In the genomic region with DNA sequence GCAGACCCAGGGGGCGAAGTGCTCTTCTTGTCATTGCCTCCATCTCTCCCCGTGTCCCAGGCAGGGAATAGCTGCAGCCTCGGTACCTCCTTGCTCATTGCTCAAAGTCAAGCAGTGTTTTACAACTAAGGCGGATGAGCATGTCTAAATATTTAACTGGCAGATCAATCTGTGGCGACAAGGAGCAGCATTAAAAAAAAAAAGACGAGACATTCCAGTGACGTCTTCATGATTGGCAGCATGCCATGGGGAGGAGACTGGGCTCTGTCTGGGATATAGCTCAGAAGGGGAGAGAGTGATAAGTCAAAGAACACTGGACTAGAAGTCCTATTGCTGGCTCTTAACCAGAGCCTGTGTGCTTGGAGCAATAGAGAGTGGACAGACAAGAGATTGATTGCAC, we compare ENCODE assay signal across 14 cellular contexts.
DNase-seq lines count a peak whose midpoint lies in the region; ATAC-seq and TF ChIP-seq lines count a peak whose summit lies in the region.
"Had no signal": no experiment of that assay in that cellular context is flagged by ENCODE, and none has a peak within 500 bp of the region (broad histone marks: within the 10 kb centered on the region; RNA-seq: fewer than 3 reads in every experiment).

No MANE protein-coding gene starts in this region.

- DNase-seq in Caki2 (ENCODE audit: low read depth) (peak; percentile 76), LNCaP clone FGC (ENCODE audit: low read depth) (peak; percentile 75), mammary epithelial cell (peak; percentile 6), H9 (no peak), sciatic nerve (ENCODE audit: low spot score) (no peak), NCI-H1436 treated with DMSO at 0.1 percent for 48 hours (lab: John Stamatoyannopoulos, UW) (no peak)
- DNase-seq: activated naive CD8-positive, alpha-beta T cell treated with anti-CD3 and anti-CD28 coated beads, Interleukin-2, amount 10 ng/mL, durations not matched to agents 7 days and 5 days; gastrocnemius medialis; GOT3; NCI-H2029 treated with DMSO at 0.1 percent for 48 hours had no signal

- H3K9me3 Mint-ChIP-seq in H9: no peaks in the 10 kb centered on the region
- H3K9me3 Mint-ChIP-seq: activated naive CD8-positive, alpha-beta T cell treated with anti-CD3 and anti-CD28 coated beads, Interleukin-2, amount 10 ng/mL, durations not matched to agents 7 days and 5 days; dendritic cell treated with granulocyte-macrophage colony-stimulating factor and Interleukin-4, amounts not matched to agents 40 ng/mL and 50 ng/mL, for 4 days had no signal

- H3K56ac ChIP-seq in H9 (ENCODE audit: insufficient read length, low read depth, low read length): no peak overlapping the region

- no peak overlapping the region for H2AK5ac ChIP-seq in H9 (ENCODE audit: insufficient read length, low read length)

- no peak overlapping the region for H3T11ph ChIP-seq in H9 (ENCODE audit: low read length)

- no peaks in the 10 kb centered on the region for H3K79me2 ChIP-seq in mammary epithelial cell (ENCODE audit: insufficient read depth, low read length)
- no peaks in the 10 kb centered on the region for H3K79me2 ChIP-seq in H9 (ENCODE audit: insufficient read depth, low read length)

- H2BK15ac ChIP-seq in H9 (ENCODE audit: low read depth, low read length): no peak overlapping the region

- H3K4me2 ChIP-seq in mammary epithelial cell (ENCODE audit: insufficient read depth, low read depth, low read length) (no peak overlapping the region), H9 (ENCODE audit: insufficient read depth, insufficient read length, low read length) (no peak overlapping the region)

- H3K9me3 ChIP-seq in mammary epithelial cell (replicated peaks; ENCODE audit: insufficient read depth, low read length) (no peaks in the 10 kb centered on the region), muscle layer of colon (ENCODE audit: low read length) (no peaks in the 10 kb centered on the region), H9 (ENCODE audit: control insufficient read depth, low read depth, low read length) (no peaks in the 10 kb centered on the region)
- H3K9me3 ChIP-seq: gastrocnemius medialis had no signal

- dilution Hi-C loops in mammary epithelial cell (cut with HindIII; ENCODE audit: low sequenced_read_pairs): no loop called here

- H4K91ac ChIP-seq in H9 (ENCODE audit: insufficient read length, low read depth, low read length): no peak overlapping the region

- TF ChIP-seq CTCF in LNCaP clone FGC (IDR thresholded peaks at IDR 0.05; ENCODE audit: control insufficient read depth, extremely low read depth, insufficient read depth): no peak
- TF ChIP-seq CTCF in mammary epithelial cell (conservative IDR thresholded peaks at IDR 0.05 in 1 of 2, IDR thresholded peaks at IDR 0.05 in 1 of 2; ENCODE audit: extremely low read depth in 1 of 2, insufficient read depth in 1 of 2, low read depth in 1 of 2, low read length in 2 of 2): no peak
- no peak for TF ChIP-seq CTCF in H9 (conservative IDR thresholded peaks at IDR 0.05)

- H3K79me1 ChIP-seq in H9 (ENCODE audit: insufficient read depth, low read depth, low read length, poor library complexity, severe bottlenecking): no peaks in the 10 kb centered on the region

- H4K20me1 ChIP-seq in mammary epithelial cell (ENCODE audit: insufficient read depth, low read length): no peaks in the 10 kb centered on the region
- no peaks in the 10 kb centered on the region for H4K20me1 ChIP-seq in H9 (ENCODE audit: control insufficient read depth, insufficient read depth, insufficient read length)

- H2BK12ac ChIP-seq in H9 (ENCODE audit: insufficient read length, low read depth, low read length): no peak overlapping the region

- H2AFZ ChIP-seq in mammary epithelial cell (ENCODE audit: low read depth, low read length) (no peak overlapping the region), H9 (ENCODE audit: low read length) (no peak overlapping the region)

- no peaks in the 10 kb centered on the region for H3K36me3 ChIP-seq in mammary epithelial cell (ENCODE audit: insufficient read depth, low read length)
- no peaks in the 10 kb centered on the region for H3K36me3 ChIP-seq in muscle layer of colon (ENCODE audit: insufficient read depth, low read length)
- H3K36me3 ChIP-seq: gastrocnemius medialis had no signal

- H3K4ac ChIP-seq in H9 (ENCODE audit: low read depth, low read length): no peak overlapping the region

- H3K14ac ChIP-seq in H9 (ENCODE audit: insufficient read depth, low read length): no peak overlapping the region

- H3K23ac ChIP-seq in H9 (ENCODE audit: insufficient read length, low read depth, low read length): no peak overlapping the region

- no peaks in the 10 kb centered on the region for H3K36me3 Mint-ChIP-seq in H9 (ENCODE audit: insufficient read depth in 1 of 3, low read depth in 3 of 3)
- H3K36me3 Mint-ChIP-seq: activated naive CD8-positive, alpha-beta T cell treated with anti-CD3 and anti-CD28 coated beads, Interleukin-2, amount 10 ng/mL, durations not matched to agents 7 days and 5 days; stimulated activated memory B cell treated with anti-CD40 and anti-IgM and Interleukin-4, amounts not matched to agents 10 μg/mL and 1 μg/mL and 100 μg/mL, for 72 hours had no signal

- H2BK120ac ChIP-seq in H9 (ENCODE audit: low read depth, low read length, poor library complexity, severe bottlenecking): no peak overlapping the region

- H3K4me3 Mint-ChIP-seq in H9: no peak overlapping the region; a peak in 1 of 5 replicates
- H3K4me3 Mint-ChIP-seq: activated naive CD8-positive, alpha-beta T cell treated with anti-CD3 and anti-CD28 coated beads, Interleukin-2, amount 10 ng/mL, durations not matched to agents 7 days and 5 days; dendritic cell treated with granulocyte-macrophage colony-stimulating factor and Interleukin-4, amounts not matched to agents 40 ng/mL and 50 ng/mL, for 4 days; stimulated activated memory B cell treated with anti-CD40 and anti-IgM and Interleukin-4, amounts not matched to agents 10 μg/mL and 1 μg/mL and 100 μg/mL, for 72 hours had no signal

- H4K8ac ChIP-seq in H9 (replicated peaks; ENCODE audit: insufficient read length, low read depth, low read length): no peak overlapping the region

- no peak overlapping the region for H2BK20ac ChIP-seq in H9 (ENCODE audit: low read depth, low read length, poor library complexity, severe bottlenecking)

- H3K27me3 ChIP-seq in mammary epithelial cell (ENCODE audit: insufficient read depth, low read length): peaks cover 2% of the 10 kb centered on the region
- no peaks in the 10 kb centered on the region for H3K27me3 ChIP-seq in muscle layer of colon (ENCODE audit: control insufficient read depth in 1 of 2, insufficient read depth in 2 of 2, low read length in 2 of 2)
- no peaks in the 10 kb centered on the region for H3K27me3 ChIP-seq in H9 (ENCODE audit: insufficient read depth, low read length)

- H3K27ac Mint-ChIP-seq in H9: no peak overlapping the region
- H3K27ac Mint-ChIP-seq: activated naive CD8-positive, alpha-beta T cell treated with anti-CD3 and anti-CD28 coated beads, Interleukin-2, amount 10 ng/mL, durations not matched to agents 7 days and 5 days; dendritic cell treated with granulocyte-macrophage colony-stimulating factor and Interleukin-4, amounts not matched to agents 40 ng/mL and 50 ng/mL, for 4 days; stimulated activated memory B cell treated with anti-CD40 and anti-IgM and Interleukin-4, amounts not matched to agents 10 μg/mL and 1 μg/mL and 100 μg/mL, for 72 hours had no signal

- WGBS in mammary epithelial cell (ENCODE audit: low coverage, missing lambda C conversion rate): 7% methylated on average over 7 of the region's 7 CpGs
- no CpG with 5 or more reads among the region's 7 CpGs for WGBS in H9 (ENCODE audit: extremely low coverage, insufficient read length, low lambda C conversion rate)

- no peaks in the 10 kb centered on the region for H3K23me2 ChIP-seq in H9 (ENCODE audit: insufficient read length, low read depth, low read length, poor library complexity, severe bottlenecking)

- H4K5ac ChIP-seq in H9 (ENCODE audit: insufficient read length, low read depth, low read length): no peak overlapping the region

- H3K27ac ChIP-seq in mammary epithelial cell (ENCODE audit: insufficient read depth, low read depth, low read length): no peak overlapping the region
- H3K27ac ChIP-seq in muscle layer of colon (ENCODE audit: low read depth, low read length): peak overlapping the region; percentile 14
- H3K27ac ChIP-seq in H9 (ENCODE audit: insufficient read length, low read depth, low read length): no peak overlapping the region
- H3K27ac ChIP-seq: gastrocnemius medialis had no signal

- no peak overlapping the region for H2BK5ac ChIP-seq in H9 (ENCODE audit: insufficient read length, low read length)

- in situ Hi-C loops in Caki2 (cut with HindIII; ENCODE audit: low pct_unique_long_range_greater_than_20kb, low sequenced_read_pairs) (no loop called here), mammary epithelial cell (cut with MboI; ENCODE audit: low sequenced_read_pairs in 2 of 2) (no loop called here)

- H3K4me1 Mint-ChIP-seq in H9: peaks cover 0 to 8% of the 10 kb centered on the region in 2 experiments; a peak in 1 of 4 replicates
- H3K4me1 Mint-ChIP-seq: activated naive CD8-positive, alpha-beta T cell treated with anti-CD3 and anti-CD28 coated beads, Interleukin-2, amount 10 ng/mL, durations not matched to agents 7 days and 5 days; stimulated activated memory B cell treated with anti-CD40 and anti-IgM and Interleukin-4, amounts not matched to agents 10 μg/mL and 1 μg/mL and 100 μg/mL, for 72 hours had no signal

- intact Hi-C loops in mammary epithelial cell (cut with micrococcal nuclease): no loop called here
- intact Hi-C loops in sciatic nerve (cut with DNase I): no loop called here

- H3K4me3 ChIP-seq in LNCaP clone FGC (ENCODE audit: low read depth, low read length) (no peak overlapping the region), mammary epithelial cell (replicated peaks in 1 of 3; ENCODE audit: insufficient read depth in 1 of 3, low read depth in 2 of 3, low read length in 3 of 3) (no peak overlapping the region), muscle layer of colon (ENCODE audit: low read depth in 1 of 2, low read length in 2 of 2) (no peak overlapping the region)
- H3K4me3 ChIP-seq: gastrocnemius medialis had no signal

- H3K27me3 Mint-ChIP-seq in H9 (ENCODE audit: low read depth): peaks cover 11% of the 10 kb centered on the region

- H3K4me1 ChIP-seq in mammary epithelial cell (ENCODE audit: insufficient read depth, low read length): no peaks in the 10 kb centered on the region
- peaks cover 6% of the 10 kb centered on the region for H3K4me1 ChIP-seq in muscle layer of colon (ENCODE audit: insufficient read depth, low read length)
- no peaks in the 10 kb centered on the region for H3K4me1 ChIP-seq in H9 (ENCODE audit: insufficient read depth, low read length)
- H3K4me1 ChIP-seq: gastrocnemius medialis had no signal

- no TSS peak for BruUV-seq in mammary epithelial cell (replicated peaks; lab: Mats Ljungman, UMichigan)

- no peak overlapping the region for H3K18ac ChIP-seq in H9 (ENCODE audit: insufficient read length, low read depth, low read length)

- CTCF ChIA-PET in mammary epithelial cell (lab: Charles Lee; ENCODE audit: low non-redundant PET): no interaction called here

- ATAC-seq in sciatic nerve (no peak), GM19328 (IDR thresholded peaks at IDR 0.05; ENCODE audit: unreplicated experiment) (no peak)
- ATAC-seq: gastrocnemius medialis; stimulated activated memory B cell treated with anti-CD40 and anti-IgM and Interleukin-4, amounts not matched to agents 10 μg/mL and 1 μg/mL and 100 μg/mL, for 72 hours had no signal

- H3K9ac ChIP-seq in mammary epithelial cell (ENCODE audit: insufficient read depth, low read length) (no peak overlapping the region), muscle layer of colon (ENCODE audit: low read length) (no peak overlapping the region), H9 (ENCODE audit: extremely low read depth, insufficient read length, low read length) (no peak overlapping the region)

Comparison
In these comparisons a context has a peak if more than half of its experiments do, and no peak if none do; other contexts are left out.
1. DNase-seq: peak in Caki2 (single experiment), LNCaP clone FGC (single experiment) and mammary epithelial cell (single experiment); none in H9 (single experiment), sciatic nerve (single experiment) and NCI-H1436 treated with DMSO at 0.1 percent for 48 hours (single experiment).